ENCODE assay signal across 1 cellular context in the genomic region with DNA sequence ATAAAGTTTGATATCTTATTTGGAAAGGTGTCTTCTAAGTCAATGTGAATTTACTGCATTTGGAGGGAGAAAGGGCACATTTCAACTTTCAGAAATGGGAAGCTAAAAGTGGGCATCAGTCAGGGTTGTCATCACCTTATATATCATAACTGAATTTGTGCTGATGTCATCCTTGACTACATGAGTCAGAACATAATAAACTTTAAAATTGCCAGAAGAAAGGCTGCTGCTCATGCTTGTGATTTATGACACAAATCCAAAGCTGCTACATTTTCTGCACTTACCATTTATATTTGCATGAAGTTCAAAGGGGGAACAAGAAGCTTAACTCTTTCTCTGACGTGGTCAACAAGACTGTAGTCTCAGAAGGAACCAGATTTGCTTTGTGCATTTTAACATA.
TF ChIP-seq lines count a peak whose summit lies in the region.

No MANE protein-coding gene starts in this region.

TF ChIP-seq in HEK293, 187 proteins besides CTCF, POLR2A, EP300 and RAD21 (continued from another document):
- TF ChIP-seq TSHZ1 (tag by site-specific recombination; IDR thresholded peaks at IDR 0.05; ENCODE audit: borderline replicate concordance) (0 out of 2 replicates have a peak, but pooled peaks have one; percentile 60), ZNF223 (tag by site-specific recombination; IDR thresholded peaks at IDR 0.05) (no peak), ZNF660 (tag by site-specific recombination; IDR thresholded peaks at IDR 0.05) (peak; percentile 28; the same call in 1 of the 2 replicates), ATF2 (tag by site-specific recombination; IDR thresholded peaks at IDR 0.05; ENCODE audit: low read depth) (peak; percentile 72), ZNF521 (tag by site-specific recombination; IDR thresholded peaks at IDR 0.05) (no peak), OVOL3 (tag by site-specific recombination; IDR thresholded peaks at IDR 0.05) (no peak), KLF7 (tag by site-specific recombination; IDR thresholded peaks at IDR 0.05; ENCODE audit: borderline replicate concordance) (no peak), ZNF76 (tag by site-specific recombination; IDR thresholded peaks at IDR 0.05; ENCODE audit: borderline replicate concordance, low read depth) (no peak), ZNF558 (tag by site-specific recombination; IDR thresholded peaks at IDR 0.05) (0 out of 2 replicates have a peak, but pooled peaks have one; percentile 31), ZNF335 (tag by site-specific recombination; conservative IDR thresholded peaks at IDR 0.05) (no peak), ZNF654 (tag by site-specific recombination; IDR thresholded peaks at IDR 0.05; ENCODE audit: low read depth) (no peak), SALL2 (tag by site-specific recombination; IDR thresholded peaks at IDR 0.05; ENCODE audit: borderline replicate concordance) (no peak), ZNF398 (tag by site-specific recombination; IDR thresholded peaks at IDR 0.05) (peak; percentile 38; the same call in 1 of the 2 replicates), ZNF776 (tag by site-specific recombination; IDR thresholded peaks at IDR 0.05; ENCODE audit: borderline replicate concordance) (0 out of 2 replicates have a peak, but pooled peaks have one; percentile 43), ZNF174 (tag by site-specific recombination; IDR thresholded peaks at IDR 0.05) (0 out of 2 replicates have a peak, but pooled peaks have one; percentile 31), ZNF585B (tag by site-specific recombination; IDR thresholded peaks at IDR 0.05) (no peak), ZNF48 (tag by site-specific recombination; IDR thresholded peaks at IDR 0.05) (no peak), ZBTB26 (tag by site-specific recombination; optimal IDR thresholded peaks at IDR 0.05) (no peak), SCRT2 (tag by site-specific recombination; IDR thresholded peaks at IDR 0.05) (no peak), ZSCAN16 (tag by site-specific recombination; IDR thresholded peaks at IDR 0.05) (no peak), KLF16 (tag by site-specific recombination; IDR thresholded peaks at IDR 0.05) (no peak), ZNF639 (tag by site-specific recombination; IDR thresholded peaks at IDR 0.05) (peak; percentile 53; the same call in 1 of the 2 replicates), ZNF501 (tag by site-specific recombination; IDR thresholded peaks at IDR 0.05) (no peak), OSR2 (tag by site-specific recombination; IDR thresholded peaks at IDR 0.05) (peak; percentile 68), ZNF768 (tag by site-specific recombination; IDR thresholded peaks at IDR 0.05) (no peak)
- TF ChIP-seq, protein P1, sequence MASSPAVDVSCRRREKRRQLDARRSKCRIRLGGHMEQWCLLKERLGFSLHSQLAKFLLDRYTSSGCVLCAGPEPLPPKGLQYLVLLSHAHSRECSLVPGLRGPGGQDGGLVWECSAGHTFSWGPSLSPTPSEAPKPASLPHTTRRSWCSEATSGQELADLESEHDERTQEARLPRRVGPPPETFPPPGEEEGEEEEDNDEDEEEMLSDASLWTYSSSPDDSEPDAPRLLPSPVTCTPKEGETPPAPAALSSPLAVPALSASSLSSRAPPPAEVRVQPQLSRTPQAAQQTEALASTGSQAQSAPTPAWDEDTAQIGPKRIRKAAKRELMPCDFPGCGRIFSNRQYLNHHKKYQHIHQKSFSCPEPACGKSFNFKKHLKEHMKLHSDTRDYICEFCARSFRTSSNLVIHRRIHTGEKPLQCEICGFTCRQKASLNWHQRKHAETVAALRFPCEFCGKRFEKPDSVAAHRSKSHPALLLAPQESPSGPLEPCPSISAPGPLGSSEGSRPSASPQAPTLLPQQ (tag by site-specific recombination; IDR thresholded peaks at IDR 0.05) = 0 out of 2 replicates have a peak, but pooled peaks have one; percentile 38
- TF ChIP-seq, protein P2, sequence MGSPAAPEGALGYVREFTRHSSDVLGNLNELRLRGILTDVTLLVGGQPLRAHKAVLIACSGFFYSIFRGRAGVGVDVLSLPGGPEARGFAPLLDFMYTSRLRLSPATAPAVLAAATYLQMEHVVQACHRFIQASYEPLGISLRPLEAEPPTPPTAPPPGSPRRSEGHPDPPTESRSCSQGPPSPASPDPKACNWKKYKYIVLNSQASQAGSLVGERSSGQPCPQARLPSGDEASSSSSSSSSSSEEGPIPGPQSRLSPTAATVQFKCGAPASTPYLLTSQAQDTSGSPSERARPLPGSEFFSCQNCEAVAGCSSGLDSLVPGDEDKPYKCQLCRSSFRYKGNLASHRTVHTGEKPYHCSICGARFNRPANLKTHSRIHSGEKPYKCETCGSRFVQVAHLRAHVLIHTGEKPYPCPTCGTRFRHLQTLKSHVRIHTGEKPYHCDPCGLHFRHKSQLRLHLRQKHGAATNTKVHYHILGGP (tag by site-specific recombination; IDR thresholded peaks at IDR 0.05) = 0 out of 2 replicates have a peak, but pooled peaks have one; percentile 12
- TF ChIP-seq, protein P3, sequence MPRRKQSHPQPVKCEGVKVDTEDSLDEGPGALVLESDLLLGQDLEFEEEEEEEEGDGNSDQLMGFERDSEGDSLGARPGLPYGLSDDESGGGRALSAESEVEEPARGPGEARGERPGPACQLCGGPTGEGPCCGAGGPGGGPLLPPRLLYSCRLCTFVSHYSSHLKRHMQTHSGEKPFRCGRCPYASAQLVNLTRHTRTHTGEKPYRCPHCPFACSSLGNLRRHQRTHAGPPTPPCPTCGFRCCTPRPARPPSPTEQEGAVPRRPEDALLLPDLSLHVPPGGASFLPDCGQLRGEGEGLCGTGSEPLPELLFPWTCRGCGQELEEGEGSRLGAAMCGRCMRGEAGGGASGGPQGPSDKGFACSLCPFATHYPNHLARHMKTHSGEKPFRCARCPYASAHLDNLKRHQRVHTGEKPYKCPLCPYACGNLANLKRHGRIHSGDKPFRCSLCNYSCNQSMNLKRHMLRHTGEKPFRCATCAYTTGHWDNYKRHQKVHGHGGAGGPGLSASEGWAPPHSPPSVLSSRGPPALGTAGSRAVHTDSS (tag by site-specific recombination; IDR thresholded peaks at IDR 0.05) = no peak
